In the genomic region with DNA sequence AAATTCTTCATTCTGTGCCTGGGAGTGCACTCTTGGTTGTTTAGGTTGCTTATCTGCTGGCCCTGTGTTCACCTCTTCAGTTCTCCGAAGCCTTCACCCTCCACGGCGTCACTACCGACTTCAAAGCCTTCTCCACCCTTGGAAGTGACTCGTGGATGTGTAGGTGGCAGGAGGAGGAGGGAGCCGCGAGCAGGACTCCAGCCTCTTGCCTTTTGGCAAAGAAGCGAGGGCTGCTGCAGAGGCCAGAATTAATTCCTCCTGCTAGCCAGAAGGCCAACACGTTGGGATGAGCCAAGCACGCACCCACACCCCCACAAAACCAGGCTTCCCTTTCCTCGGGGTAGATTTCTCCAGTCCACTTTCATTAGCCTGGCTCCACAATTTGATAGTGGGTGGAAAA, we compare ENCODE assay signal across 24 cellular contexts.
DNase-seq lines count a peak whose midpoint lies in the region; ATAC-seq, FAIRE-seq and TF ChIP-seq lines count a peak whose summit lies in the region.
"Had no signal": no experiment of that assay in that cellular context is flagged by ENCODE, and none has a peak within 500 bp of the region (broad histone marks: within the 10 kb centered on the region; RNA-seq: fewer than 3 reads in every experiment).

No MANE protein-coding gene starts in this region.

- peak overlapping the region; percentile 77 for H3K27ac Mint-ChIP-seq in HFFc6
- H3K27ac Mint-ChIP-seq: activated naive CD4-positive, alpha-beta T cell treated with anti-CD3 and anti-CD28 coated beads, Interleukin-2, amount 50 U/mL, for 24 hours; CD14-positive monocyte; naive thymus-derived CD4-positive, alpha-beta T cell; T-cell; type B pancreatic cell had no signal

- no peaks in the 10 kb centered on the region for H3K9me3 ChIP-seq in esophagus squamous epithelium
- H3K9me3 ChIP-seq: stomach had no signal

- no peaks in the 10 kb centered on the region for H3K36me3 ChIP-seq in esophagus squamous epithelium
- H3K36me3 ChIP-seq: gastroesophageal sphincter, stomach had no signal

- no peak for TF ChIP-seq POLR2A in esophagus squamous epithelium (IDR thresholded peaks at IDR 0.05)

- H3K27me3 Mint-ChIP-seq in HFFc6 (ENCODE audit: insufficient read depth): no peaks in the 10 kb centered on the region

- no peaks in the 10 kb centered on the region for H3K27me3 ChIP-seq in esophagus squamous epithelium

- H3K4me1 ChIP-seq in esophagus squamous epithelium: no peaks in the 10 kb centered on the region
- H3K4me1 ChIP-seq: gastroesophageal sphincter, stomach had no signal

- TF ChIP-seq CTCF in HFFc6 (IDR thresholded peaks at IDR 0.05) (no peak), foreskin fibroblast (IDR thresholded peaks at IDR 0.05; ENCODE audit: low read depth, low read length) (no peak), esophagus squamous epithelium (IDR thresholded peaks at IDR 0.05) (no peak)

- WGBS in esophagus squamous epithelium, 2 donors: 38 to 43% methylated on average over 5 to 11 of the region's 11 CpGs

- no peak for FAIRE-seq in urothelium cell line (lab: Jason Lieb, UNC)
- FAIRE-seq: GM18507 had no signal

- ATAC-seq in Right ventricle myocardium superior (ENCODE audit: poor library complexity): no peak
- ATAC-seq: gastroesophageal sphincter; naive thymus-derived CD4-positive, alpha-beta T cell; PC-3; T-cell had no signal

- H3K4me3 ChIP-seq in foreskin fibroblast (ENCODE audit: low read depth in 1 of 2, low read length in 2 of 2) (no peak overlapping the region), esophagus squamous epithelium (no peak overlapping the region)
- H3K4me3 ChIP-seq: gastroesophageal sphincter, stomach had no signal

- H3K27ac ChIP-seq in esophagus squamous epithelium: peak overlapping the region in 1 of 4 donors; percentile 9
- H3K27ac ChIP-seq: epithelial cell of prostate, stomach had no signal

- peak overlapping the region; percentile 58 for H3K4me3 Mint-ChIP-seq in HFFc6
- H3K4me3 Mint-ChIP-seq: activated naive CD4-positive, alpha-beta T cell treated with anti-CD3 and anti-CD28 coated beads, Interleukin-2, amount 50 U/mL, for 24 hours; CD14-positive monocyte; naive thymus-derived CD4-positive, alpha-beta T cell; T-cell; type B pancreatic cell had no signal

- DNase-seq in cardiac septum (ENCODE audit: low spot score): peak; percentile 75
- DNase-seq in Right ventricle myocardium superior: no peak
- peak; percentile 42 for DNase-seq in HFFc6
- peak; percentile 12 to 74 for DNase-seq in foreskin fibroblast
- DNase-seq in urothelium cell line (ENCODE audit: low spot score): peak; percentile 17
- no peak for DNase-seq in esophagus squamous epithelium (lab: John Stamatoyannopoulos, UW)
- no peak for DNase-seq in NCI-H128 (lab: John Stamatoyannopoulos, UW; ENCODE audit: unreplicated experiment)
- DNase-seq in hepatic stellate cell (ENCODE audit: low spot score): no peak
- DNase-seq: HCEC 1CT; kidney glomerular epithelial cell; naive thymus-derived CD4-positive, alpha-beta T cell; NCI-H1048; NCI-H2029 treated with DMSO at 0.1 percent for 48 hours; NCI-H446; PC-3; retina; stomach; T-cell had no signal

- H3K36me3 Mint-ChIP-seq in HFFc6 (ENCODE audit: low read depth): no peaks in the 10 kb centered on the region
- H3K36me3 Mint-ChIP-seq: activated naive CD4-positive, alpha-beta T cell treated with anti-CD3 and anti-CD28 coated beads, Interleukin-2, amount 50 U/mL, for 24 hours; CD14-positive monocyte; naive thymus-derived CD4-positive, alpha-beta T cell; T-cell; type B pancreatic cell had no signal

- H3K9me3 Mint-ChIP-seq in HFFc6: no peaks in the 10 kb centered on the region
- H3K9me3 Mint-ChIP-seq: activated naive CD4-positive, alpha-beta T cell treated with anti-CD3 and anti-CD28 coated beads, Interleukin-2, amount 50 U/mL, for 24 hours; type B pancreatic cell had no signal

- H3K4me1 Mint-ChIP-seq in HFFc6 (ENCODE audit: low read depth): peaks cover 29% of the 10 kb centered on the region
- H3K4me1 Mint-ChIP-seq: activated naive CD4-positive, alpha-beta T cell treated with anti-CD3 and anti-CD28 coated beads, Interleukin-2, amount 50 U/mL, for 24 hours; CD14-positive monocyte; naive thymus-derived CD4-positive, alpha-beta T cell; T-cell had no signal

- intact Hi-C loops in cardiac septum (cut with DNase I): no loop called here
- intact Hi-C loops in Right ventricle myocardium superior (cut with DNase I): no loop called here
- intact Hi-C loops in esophagus squamous epithelium (cut with DNase I): no loop called here

Comparison
In these comparisons a context has a peak if more than half of its experiments do, and no peak if none do; other contexts are left out.
1. DNase-seq: peak in cardiac septum (single experiment), HFFc6 (single experiment), foreskin fibroblast (2 of 2) and urothelium cell line (single experiment); none in Right ventricle myocardium superior (single experiment), esophagus squamous epithelium (single experiment), NCI-H128 (single experiment) and hepatic stellate cell (single experiment).